In the genomic region with DNA sequence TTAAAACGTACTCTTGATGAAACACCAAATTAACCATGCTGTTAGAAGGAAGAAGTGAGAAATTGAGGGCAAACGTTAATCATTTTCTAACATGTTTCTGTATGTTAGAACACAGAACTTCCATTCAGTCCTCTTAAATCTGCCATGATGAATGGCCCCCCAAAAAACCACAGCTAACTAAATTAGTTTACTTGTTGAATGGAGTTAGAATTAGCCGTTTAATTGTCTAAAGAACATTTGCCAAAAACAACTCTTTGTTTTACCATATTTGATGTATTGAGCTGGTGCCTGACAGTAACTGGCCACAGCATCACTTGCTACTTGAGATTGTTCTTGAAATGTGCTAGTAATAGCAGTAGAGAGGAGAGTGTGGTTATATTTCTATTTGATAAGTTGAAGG, we compare ENCODE assay signal across 16 cellular contexts. TPM values are rescaled to one million over a fixed set of nuclear protein-coding genes. Genes with fewer than 3 reads are reported as not detected.
DNase-seq lines count a peak whose midpoint lies in the region; ATAC-seq and TF ChIP-seq lines count a peak whose summit lies in the region.
"Had no signal": no experiment of that assay in that cellular context is flagged by ENCODE, and none has a peak within 500 bp of the region (broad histone marks: within the 10 kb centered on the region; RNA-seq: fewer than 3 reads in every experiment).

No MANE protein-coding gene starts in this region.

- no peaks in the 10 kb centered on the region for H3K36me3 ChIP-seq in OCI-LY3 (replicated peaks; ENCODE audit: low read depth, low read length)
- no peaks in the 10 kb centered on the region for H3K36me3 ChIP-seq in suprapubic skin

- peaks cover 66% of the 10 kb centered on the region for H3K4me1 Mint-ChIP-seq in activated naive CD4-positive, alpha-beta T cell treated with anti-CD3 and anti-CD28 coated beads, Interleukin-2, amount 50 U/mL, for 24 hours
- H3K4me1 Mint-ChIP-seq in stimulated activated naive B cell treated with anti-CD40 and anti-IgM and Interleukin-4, amounts not matched to agents 10 μg/mL and 1 μg/mL and 100 μg/mL, for 72 hours, result peaks cover 20 to 53% of the 10 kb centered on the region in 2 donors
- H3K4me1 Mint-ChIP-seq in natural killer cell treated with Interleukin-12 subunit alpha and Interleukin-12 subunit beta and Interleukin-15 and Interleukin-18, amount 100 ng/mL, for 72 hours (ENCODE audit: low read depth in 2 of 2), result peaks cover 13 to 18% of the 10 kb centered on the region in 2 donors
- H3K4me1 Mint-ChIP-seq: neural crest cell had no signal

- WGBS in suprapubic skin, result 62% methylated on average over 3 of the region's 3 CpGs

- no peaks in the 10 kb centered on the region for H3K27me3 ChIP-seq in OCI-LY3 (ENCODE audit: low read depth, low read length)
- no peaks in the 10 kb centered on the region for H3K27me3 ChIP-seq in suprapubic skin

- H4K20me1 ChIP-seq in OCI-LY3 (ENCODE audit: insufficient read depth, low read length), result no peaks in the 10 kb centered on the region

- H3K4me3 Mint-ChIP-seq in activated naive CD4-positive, alpha-beta T cell treated with anti-CD3 and anti-CD28 coated beads, Interleukin-2, amount 50 U/mL, for 24 hours, result no peak overlapping the region
- no peak overlapping the region for H3K4me3 Mint-ChIP-seq in stimulated activated naive B cell treated with anti-CD40 and anti-IgM and Interleukin-4, amounts not matched to agents 10 μg/mL and 1 μg/mL and 100 μg/mL, for 72 hours
- no peak overlapping the region for H3K4me3 Mint-ChIP-seq in natural killer cell treated with Interleukin-12 subunit alpha and Interleukin-12 subunit beta and Interleukin-15 and Interleukin-18, amount 100 ng/mL, for 72 hours
- H3K4me3 Mint-ChIP-seq: CD8-positive, alpha-beta memory T cell; neural crest cell had no signal

- TF ChIP-seq CTCF in OCI-LY3 (IDR thresholded peaks at IDR 0.05; ENCODE audit: low read depth, low read length) (no peak), suprapubic skin (IDR thresholded peaks at IDR 0.05) (no peak)

- H3K27ac ChIP-seq in OCI-LY3 (ENCODE audit: low read length) (peak overlapping the region; percentile 66), suprapubic skin (no peak overlapping the region)
- H3K27ac ChIP-seq: coronary artery, SK-N-MC had no signal

- peaks cover 2% of the 10 kb centered on the region for H3K36me3 Mint-ChIP-seq in activated naive CD4-positive, alpha-beta T cell treated with anti-CD3 and anti-CD28 coated beads, Interleukin-2, amount 50 U/mL, for 24 hours
- peaks cover 6 to 10% of the 10 kb centered on the region in 2 donors for H3K36me3 Mint-ChIP-seq in stimulated activated naive B cell treated with anti-CD40 and anti-IgM and Interleukin-4, amounts not matched to agents 10 μg/mL and 1 μg/mL and 100 μg/mL, for 72 hours
- no peaks in the 10 kb centered on the region for H3K36me3 Mint-ChIP-seq in natural killer cell treated with Interleukin-12 subunit alpha and Interleukin-12 subunit beta and Interleukin-15 and Interleukin-18, amount 100 ng/mL, for 72 hours

- no peaks in the 10 kb centered on the region for H3K9me3 Mint-ChIP-seq in activated naive CD4-positive, alpha-beta T cell treated with anti-CD3 and anti-CD28 coated beads, Interleukin-2, amount 50 U/mL, for 24 hours
- H3K9me3 Mint-ChIP-seq in stimulated activated naive B cell treated with anti-CD40 and anti-IgM and Interleukin-4, amounts not matched to agents 10 μg/mL and 1 μg/mL and 100 μg/mL, for 72 hours, result no peaks in the 10 kb centered on the region
- H3K9me3 Mint-ChIP-seq in natural killer cell treated with Interleukin-12 subunit alpha and Interleukin-12 subunit beta and Interleukin-15 and Interleukin-18, amount 100 ng/mL, for 72 hours, result no peaks in the 10 kb centered on the region
- H3K9me3 Mint-ChIP-seq: CD8-positive, alpha-beta memory T cell; neural crest cell had no signal

- H2AFZ ChIP-seq in OCI-LY3 (ENCODE audit: low read depth, low read length), result no peak overlapping the region

- H3K4me1 ChIP-seq in OCI-LY3 (ENCODE audit: low read length) (peaks cover 46% of the 10 kb centered on the region), suprapubic skin (peaks cover 6% of the 10 kb centered on the region)

- H3K27ac Mint-ChIP-seq in activated naive CD4-positive, alpha-beta T cell treated with anti-CD3 and anti-CD28 coated beads, Interleukin-2, amount 50 U/mL, for 24 hours, result peak overlapping the region; percentile 14
- H3K27ac Mint-ChIP-seq in stimulated activated naive B cell treated with anti-CD40 and anti-IgM and Interleukin-4, amounts not matched to agents 10 μg/mL and 1 μg/mL and 100 μg/mL, for 72 hours, result no peak overlapping the region
- H3K27ac Mint-ChIP-seq in natural killer cell treated with Interleukin-12 subunit alpha and Interleukin-12 subunit beta and Interleukin-15 and Interleukin-18, amount 100 ng/mL, for 72 hours, result no peak overlapping the region

- peak overlapping the region; percentile 84 for H3K4me2 ChIP-seq in OCI-LY3 (ENCODE audit: low read length)

- H3K27me3 Mint-ChIP-seq in activated naive CD4-positive, alpha-beta T cell treated with anti-CD3 and anti-CD28 coated beads, Interleukin-2, amount 50 U/mL, for 24 hours, result no peaks in the 10 kb centered on the region
- no peaks in the 10 kb centered on the region for H3K27me3 Mint-ChIP-seq in stimulated activated naive B cell treated with anti-CD40 and anti-IgM and Interleukin-4, amounts not matched to agents 10 μg/mL and 1 μg/mL and 100 μg/mL, for 72 hours
- no peaks in the 10 kb centered on the region for H3K27me3 Mint-ChIP-seq in natural killer cell treated with Interleukin-12 subunit alpha and Interleukin-12 subunit beta and Interleukin-15 and Interleukin-18, amount 100 ng/mL, for 72 hours
- H3K27me3 Mint-ChIP-seq: CD8-positive, alpha-beta memory T cell had no signal

- H3K9ac ChIP-seq in OCI-LY3 (ENCODE audit: low read length), result peak overlapping the region; percentile 32; the same call in 1 of the 2 replicates

- no peaks in the 10 kb centered on the region for H3K9me3 ChIP-seq in OCI-LY3 (ENCODE audit: insufficient read depth, low read length)
- H3K9me3 ChIP-seq in suprapubic skin, result no peaks in the 10 kb centered on the region

- H3K79me2 ChIP-seq in OCI-LY3 (ENCODE audit: low read length), result no peaks in the 10 kb centered on the region; the same call in 1 of the 2 replicates

- TF ChIP-seq POLR2A in suprapubic skin (IDR thresholded peaks at IDR 0.05), result no peak

- TF ChIP-seq EP300 in suprapubic skin (IDR thresholded peaks at IDR 0.05), result no peak

- DNase-seq in activated naive CD4-positive, alpha-beta T cell treated with anti-CD3 and anti-CD28 coated beads, Interleukin-2, amount 50 U/mL, for 16 hours, result no peak
- DNase-seq in stimulated activated naive B cell treated with anti-CD40 and anti-IgM and Interleukin-4, amounts not matched to agents 10 μg/mL and 1 μg/mL and 100 μg/mL, for 72 hours, result no peak
- DNase-seq in suprapubic skin (ENCODE audit: low spot score in 2 of 2) (no peak), T1000 (lab: John Stamatoyannopoulos, UW) (no peak)
- DNase-seq in natural killer cell treated with Interleukin-12 subunit alpha and Interleukin-12 subunit beta and Interleukin-15 and Interleukin-18, amount 100 ng/mL, for 72 hours (ENCODE audit: low spot score), result no peak
- DNase-seq: activated gamma-delta T cell; CD8-positive, alpha-beta memory T cell; mesendoderm; NCI-H1105; NK-92 treated with Interleukin-12 subunit alpha and Interleukin-12 subunit beta, amount 100 ng/mL, for 24 hours had no signal

- H3K4me3 ChIP-seq in OCI-LY3 (ENCODE audit: low read length) (peak overlapping the region; percentile 53), suprapubic skin (no peak overlapping the region)
- H3K4me3 ChIP-seq: coronary artery, SK-N-MC had no signal

- peak; percentile 41 for ATAC-seq in HG02763 (IDR thresholded peaks at IDR 0.05; ENCODE audit: unreplicated experiment)
- ATAC-seq in stimulated activated naive B cell treated with anti-CD40 and anti-IgM and Interleukin-4, amounts not matched to agents 10 μg/mL and 1 μg/mL and 100 μg/mL, for 72 hours (replicated peaks), result peak; percentile 33 to 44
- ATAC-seq in natural killer cell treated with Interleukin-12 subunit alpha and Interleukin-12 subunit beta and Interleukin-15 and Interleukin-18, amount 100 ng/mL, for 72 hours, result no peak

RNA-seq across cellular contexts. Expression of a gene that starts 12.7 kb away (rescaled TPM):
- total RNA-seq in suprapubic skin, result 10 to 100 TPM in 1 of 4 donors, 1 to 10 TPM in 3; 3.1 to 11.3 (median 5.4) TPM
- total RNA-seq in natural killer cell treated with Interleukin-12 subunit alpha and Interleukin-12 subunit beta and Interleukin-15 and Interleukin-18, amount 100 ng/mL, for 72 hours, result 1 to 10 TPM; 5.7 to 6.9 TPM

RNA-seq across cellular contexts. Expression of a gene that starts 45.6 kb away (rescaled TPM):
- 1 to 10 TPM; 2.7 to 4.6 (median 3.3) TPM for total RNA-seq in suprapubic skin
- total RNA-seq in natural killer cell treated with Interleukin-12 subunit alpha and Interleukin-12 subunit beta and Interleukin-15 and Interleukin-18, amount 100 ng/mL, for 72 hours, result under 1 TPM; 0.45 to 0.88 TPM

Comparison
In these comparisons a context has a peak if more than half of its experiments do, and no peak if none do; other contexts are left out.
1. ATAC-seq: peak in HG02763 (single experiment) and stimulated activated naive B cell treated with anti-CD40 and anti-IgM and Interleukin-4, amounts not matched to agents 10 μg/mL and 1 μg/mL and 100 μg/mL, for 72 hours (2 of 2); none in natural killer cell treated with Interleukin-12 subunit alpha and Interleukin-12 subunit beta and Interleukin-15 and Interleukin-18, amount 100 ng/mL, for 72 hours (0 of 2).